8 cellular contexts compared by ENCODE assay signal in genomic region chr18:49560277-49561126, GRCh38. TPM values are rescaled to one million over a fixed set of nuclear protein-coding genes. Genes with fewer than 3 reads are reported as not detected.
A peak's percentile ranks its signal among the peaks of the same experiment; 100 is the strongest.
DNase-seq lines count a peak whose midpoint lies in the region; ATAC-seq and TF ChIP-seq lines count a peak whose summit lies in the region.

No MANE protein-coding gene starts in this region.

- intact Hi-C loops in activated naive CD4-positive, alpha-beta T cell treated with anti-CD3 and anti-CD28 coated beads for 36 hours (cut with micrococcal nuclease), result loop anchor here (1.0 to 10.0 kb wide), 6 partner anchors 48 to 883 kb away; partner anchors contain the start of genes ACAA2 and CXXC1
- intact Hi-C loops in heart right ventricle (cut with DNase I) (loop anchor here in 8 of 10 donors (2.0 to 10.0 kb wide), 7 partner anchors 168 to 302 kb away; no protein-coding TSS in a partner anchor), sciatic nerve (cut with DNase I) (loop anchor here (10.0 kb wide), 1 partner anchor 294 kb away; no protein-coding TSS in a partner anchor)

- H3K27ac Mint-ChIP-seq in activated naive CD4-positive, alpha-beta T cell treated with anti-CD3 and anti-CD28 coated beads for 36 hours, result no peak overlapping the region

- peaks cover 9 to 40% (median 26%) of the 10 kb centered on the region in 9 donors for H3K4me1 ChIP-seq in heart right ventricle

- no peaks in the 10 kb centered on the region for H3K36me3 Mint-ChIP-seq in activated naive CD4-positive, alpha-beta T cell treated with anti-CD3 and anti-CD28 coated beads for 36 hours (ENCODE audit: low read depth)

- peak overlapping the region; percentile 66 for H3K4me3 Mint-ChIP-seq in activated naive CD4-positive, alpha-beta T cell treated with anti-CD3 and anti-CD28 coated beads for 36 hours

- no peak for TF ChIP-seq CTCF in VCaP (conservative IDR thresholded peaks at IDR 0.05)
- no peak for TF ChIP-seq CTCF in heart right ventricle (IDR thresholded peaks at IDR 0.05)

- DNase-seq in activated naive CD4-positive, alpha-beta T cell treated with anti-CD3 and anti-CD28 coated beads for 36 hours, result peak; percentile 11
- DNase-seq in activated naive CD4-positive, alpha-beta T cell treated with anti-CD3 and anti-CD28 coated beads, Interleukin-2, amount 50 U/mL, for 16 hours, result no peak
- DNase-seq in heart right ventricle (no peak), sciatic nerve (ENCODE audit: low spot score) (no peak), NCI-H446 treated with DMSO at 0.1 percent for 48 hours (lab: John Stamatoyannopoulos, UW) (no peak), KBM-7 (no peak)

- in situ Hi-C loops in KBM-7 (cut with MboI; ENCODE audit: low pct_unique_long_range_greater_than_20kb, low sequenced_read_pairs), result no loop called here

- peaks cover 31% of the 10 kb centered on the region for H3K4me1 Mint-ChIP-seq in activated naive CD4-positive, alpha-beta T cell treated with anti-CD3 and anti-CD28 coated beads for 36 hours (ENCODE audit: low read depth)

- peak overlapping the region; percentile 6 to 57 (median 44) for H3K4me3 ChIP-seq in heart right ventricle

- peak in 4 of 8 donors; percentile 15 to 40 (median 28) for ATAC-seq in heart right ventricle
- peak; percentile 55 for ATAC-seq in sciatic nerve
- ATAC-seq in GM19467 (IDR thresholded peaks at IDR 0.05; ENCODE audit: unreplicated experiment), result no peak

- no peaks in the 10 kb centered on the region for H3K36me3 ChIP-seq in heart right ventricle

- H3K9me3 Mint-ChIP-seq in activated naive CD4-positive, alpha-beta T cell treated with anti-CD3 and anti-CD28 coated beads for 36 hours, result no peaks in the 10 kb centered on the region

- H3K27me3 Mint-ChIP-seq in activated naive CD4-positive, alpha-beta T cell treated with anti-CD3 and anti-CD28 coated beads for 36 hours (ENCODE audit: low read depth), result peaks cover 58% of the 10 kb centered on the region

- H3K27me3 ChIP-seq in heart right ventricle, result peaks cover 0 to 67% (median 51%) of the 10 kb centered on the region in 7 donors

- H3K27ac ChIP-seq in VCaP (peak overlapping the region; percentile 86), heart right ventricle (no peak overlapping the region)

- 3 to 4% methylated on average over 40 of the region's 40 CpGs for WGBS in heart right ventricle, 2 donors

- CTCF ChIA-PET in activated naive CD4-positive, alpha-beta T cell treated with anti-CD3 and anti-CD28 coated beads for 36 hours (lab: Charles Lee), result interaction anchor here (0.6 to 2.4 kb wide), 7 partner anchors 10 to 302 kb away, joined by 3 to 24 read pairs (median 5); no protein-coding TSS in a partner anchor

- H3K9me3 ChIP-seq in heart right ventricle, result no peaks in the 10 kb centered on the region

RNA-seq across cellular contexts. Expression of gene LIPG, which starts 1.4 kb away (rescaled TPM):
- under 1 TPM; 0.22 to 0.45 TPM for total RNA-seq in activated naive CD4-positive, alpha-beta T cell treated with anti-CD3 and anti-CD28 coated beads for 36 hours
- total RNA-seq in heart right ventricle, result 10 to 100 TPM in 1 of 10 donors, under 1 TPM in 6, not detected in 3; 0.12 to 14.0 (median 0.42) TPM
- 1 to 10 TPM in 1 of 2 donors, under 1 TPM in 1; 0.07 to 3.1 TPM for polyA plus RNA-seq in heart right ventricle
- 5.8 TPM for total RNA-seq in sciatic nerve
